19 cellular contexts compared by ENCODE assay signal in genomic region chr1:112826217-112826944, GRCh38.
"Had no signal": no experiment of that assay in that cellular context is flagged by ENCODE, and none has a peak within 500 bp of the region (broad histone marks: within the 10 kb centered on the region; RNA-seq: fewer than 3 reads in every experiment).

No MANE protein-coding gene starts in this region.

- DNase-seq: activated CD4-positive, alpha-beta memory T cell treated with anti-CD3 and anti-CD28 coated beads for 36 hours; activated CD4-positive, CD25-positive, alpha-beta regulatory T cell treated with anti-CD3 and anti-CD28 coated beads, Interleukin-2, amount 50 U/mL, for 72 hours; activated gamma-delta T cell; activated T-cell treated with anti-CD3 and anti-CD28 coated beads, Interleukin-2, amount 50 U/mL, for 4 hours; amygdala; cerebellar nuclear complex; left lung; stimulated activated CD4-positive, alpha-beta T cell treated with anti-CD3 and anti-CD28 coated beads, Interleukin-12 subunit alpha, Interleukin-12 subunit beta, amount 100 ng/mL, for 4 hours; stimulated activated naive CD4-positive, alpha-beta T cell; substantia nigra; T-cell had no signal

- H3K9me3 Mint-ChIP-seq: dendritic cell treated with granulocyte-macrophage colony-stimulating factor and Interleukin-4, amounts not matched to agents 40 ng/mL and 50 ng/mL, for 4 days; nephron; T-cell had no signal

- H3K4me1 ChIP-seq: esophagus muscularis mucosa, left lung, upper lobe of left lung had no signal

- FAIRE-seq: islet of Langerhans had no signal

- H3K9me3 ChIP-seq: esophagus muscularis mucosa, left lung, upper lobe of left lung had no signal

- H3K36me3 Mint-ChIP-seq: activated CD4-positive, alpha-beta memory T cell treated with anti-CD3 and anti-CD28 coated beads for 36 hours; activated naive CD8-positive, alpha-beta T cell; brain; T-cell had no signal

- H3K4me3 Mint-ChIP-seq: activated CD4-positive, alpha-beta memory T cell treated with anti-CD3 and anti-CD28 coated beads for 36 hours; activated naive CD8-positive, alpha-beta T cell; activated T-cell treated with anti-CD3 and anti-CD28 coated beads, Interleukin-2, amount 50 U/mL, for 4 hours; dendritic cell treated with granulocyte-macrophage colony-stimulating factor and Interleukin-4, amounts not matched to agents 40 ng/mL and 50 ng/mL, for 4 days; memory B cell; nephron; T-cell had no signal

- H3K4me1 Mint-ChIP-seq: memory B cell, nephron, T-cell had no signal

- H3K27ac Mint-ChIP-seq: activated CD4-positive, alpha-beta memory T cell treated with anti-CD3 and anti-CD28 coated beads for 36 hours; activated naive CD8-positive, alpha-beta T cell; dendritic cell treated with granulocyte-macrophage colony-stimulating factor and Interleukin-4, amounts not matched to agents 40 ng/mL and 50 ng/mL, for 4 days; memory B cell; nephron; T-cell had no signal

- H3K27me3 ChIP-seq: esophagus muscularis mucosa, left lung, upper lobe of left lung had no signal

- ATAC-seq: activated T-cell treated with anti-CD3 and anti-CD28 coated beads, Interleukin-2, amount 50 U/mL, for 4 hours; left lung; T-cell had no signal

- H3K36me3 ChIP-seq: esophagus muscularis mucosa, left lung, upper lobe of left lung had no signal

- H3K4me3 ChIP-seq: esophagus muscularis mucosa, left lung, upper lobe of left lung had no signal

- H3K27me3 Mint-ChIP-seq: activated CD4-positive, alpha-beta memory T cell treated with anti-CD3 and anti-CD28 coated beads for 36 hours had no signal

- H3K27ac ChIP-seq: esophagus muscularis mucosa, left lung, upper lobe of left lung had no signal
